Comparison of ENCODE assay signal across 8 cellular contexts in genomic region chr1:26529655-26530539, GRCh38. TPM values are rescaled to one million over a fixed set of nuclear protein-coding genes. Genes with fewer than 3 reads are reported as not detected.
A peak's percentile ranks its signal among the peaks of the same experiment; 100 is the strongest.
DNase-seq lines count a peak whose midpoint lies in the region; ATAC-seq and TF ChIP-seq lines count a peak whose summit lies in the region.

Gene RPS6KA1, plus strand, starts transcription at chr1:26529761. Its CDS starts 160 bp downstream, at chr1:26529921.

- H3K9me3 Mint-ChIP-seq in activated T-helper 17 cell treated with anti-CD3 and anti-CD28 coated beads, Interleukin-2, amount 50 U/mL, for 72 hours = no peaks in the 10 kb centered on the region
- no peaks in the 10 kb centered on the region for H3K9me3 Mint-ChIP-seq in natural killer cell

- in situ Hi-C loops in Panc1 (cut with HindIII; ENCODE audit: low pct_unique_long_range_greater_than_20kb, low sequenced_read_pairs) = no loop called here

- H3K4me3 Mint-ChIP-seq in activated T-helper 17 cell treated with anti-CD3 and anti-CD28 coated beads, Interleukin-2, amount 50 U/mL, for 72 hours = peak within 1 kb of the TSS; percentile 84
- peak within 1 kb of the TSS; percentile 90 for H3K4me3 Mint-ChIP-seq in natural killer cell

- H3K27me3 Mint-ChIP-seq in activated T-helper 17 cell treated with anti-CD3 and anti-CD28 coated beads, Interleukin-2, amount 50 U/mL, for 72 hours = no peaks in the 10 kb centered on the region
- no peaks in the 10 kb centered on the region for H3K27me3 Mint-ChIP-seq in natural killer cell (ENCODE audit: low read depth in 2 of 2)

- BruUV-seq in Panc1 (replicated peaks; lab: Mats Ljungman, UMichigan) = no TSS peak

- ATAC-seq in GM19438 (IDR thresholded peaks at IDR 0.05; ENCODE audit: low read depth, unreplicated experiment) (peak; percentile 63), HG03571 (IDR thresholded peaks at IDR 0.05; ENCODE audit: unreplicated experiment) (peak; percentile 73), Panc1 (peak; percentile 87), natural killer cell (peak; percentile 86 to 93 (median 89))
- peak; percentile 91 for ATAC-seq in activated T-helper 17 cell treated with anti-CD3 and anti-CD28 coated beads, Interleukin-2, amount 50 U/mL, for 72 hours (replicated peaks)

- no peaks in the 10 kb centered on the region for H3K27me3 ChIP-seq in Panc1 (ENCODE audit: control insufficient read depth, insufficient read depth, low read length)
- H3K27me3 ChIP-seq in subcutaneous abdominal adipose tissue (ENCODE audit: control insufficient read depth in 5 of 5, insufficient read depth in 4 of 5, low read length in 5 of 5) = peaks cover 0 to 11% (median 6%) of the 10 kb centered on the region in 5 donors

- H3K36me3 ChIP-seq in Panc1 (ENCODE audit: control insufficient read depth, insufficient read depth, low read length) (no peaks in the 10 kb centered on the region; the same call in 1 of the 2 replicates), subcutaneous abdominal adipose tissue (ENCODE audit: control insufficient read depth in 5 of 5, insufficient read depth in 5 of 5, low read length in 5 of 5) (no peaks in the 10 kb centered on the region)

- peak within 1 kb of the TSS; percentile 79 to 90 for H3K4me3 ChIP-seq in Panc1 (ENCODE audit: low read depth in 2 of 2, low read length in 2 of 2)
- peak within 1 kb of the TSS; percentile 63 for H3K4me3 ChIP-seq in fibroblast of pulmonary artery (replicated peaks; ENCODE audit: low read depth, low read length)
- peak within 1 kb of the TSS; percentile 60 to 70 (median 66) for H3K4me3 ChIP-seq in subcutaneous abdominal adipose tissue (ENCODE audit: low read depth in 1 of 5, low read length in 5 of 5)

- CTCF ChIA-PET in Panc1 (lab: Charles Lee) = interaction anchor here (1.1 kb wide), 1 partner anchor 30 kb away, joined by 4 read pairs; no protein-coding TSS in a partner anchor

- H3K9me3 ChIP-seq in Panc1 (ENCODE audit: control insufficient read depth, insufficient read depth, low read depth, low read length) = no peaks in the 10 kb centered on the region
- H3K9me3 ChIP-seq in subcutaneous abdominal adipose tissue (ENCODE audit: control insufficient read depth in 5 of 5, low read length in 5 of 5) = no peaks in the 10 kb centered on the region

- intact Hi-C loops in Panc1 (cut with micrococcal nuclease; ENCODE audit: unreplicated experiment) (loop anchor here (10.0 kb wide), 1 partner anchor 55 kb away; the partner anchor contains the start of gene HMGN2), natural killer cell (cut with micrococcal nuclease) (loop anchor here (1.0 kb wide), 1 partner anchor 12 kb away; no protein-coding TSS in a partner anchor)

- peak within 1 kb of the TSS; percentile 92 for H3K27ac ChIP-seq in Panc1 (ENCODE audit: low read length)
- no peak within 1 kb of the TSS for H3K27ac ChIP-seq in subcutaneous abdominal adipose tissue (ENCODE audit: low read depth, low read length)

- DNase-seq in COLO829 (ENCODE audit: low spot score) (peak; percentile 44), Panc1 (ENCODE audit: low read depth, low spot score) (no peak), fibroblast of pulmonary artery (ENCODE audit: low read depth) (peak; percentile 29), natural killer cell (peak; percentile 63)

- H3K9ac ChIP-seq in subcutaneous abdominal adipose tissue (ENCODE audit: low read length in 5 of 5) = peak within 1 kb of the TSS in 4 of 5 donors; percentile 66 to 79 (median 70)

- peak within 1 kb of the TSS; percentile 74 for H3K27ac Mint-ChIP-seq in activated T-helper 17 cell treated with anti-CD3 and anti-CD28 coated beads, Interleukin-2, amount 50 U/mL, for 72 hours
- H3K27ac Mint-ChIP-seq in natural killer cell = peak within 1 kb of the TSS; percentile 78 to 89

- POLR2A ChIA-PET in Panc1 (lab: Charles Lee) = interaction anchor here (0.7 to 1.7 kb wide), 2 partner anchors 29 to 32 kb away, joined by 5 to 6 read pairs; no protein-coding TSS in a partner anchor

- peaks cover 4% of the 10 kb centered on the region for H3K4me1 Mint-ChIP-seq in activated T-helper 17 cell treated with anti-CD3 and anti-CD28 coated beads, Interleukin-2, amount 50 U/mL, for 72 hours
- H3K4me1 Mint-ChIP-seq in natural killer cell = peaks cover 14 to 26% of the 10 kb centered on the region in 2 donors

- no peak for TF ChIP-seq CTCF in Panc1 (IDR thresholded peaks at IDR 0.05)
- TF ChIP-seq CTCF in fibroblast of pulmonary artery (IDR thresholded peaks at IDR 0.05; ENCODE audit: low read length, missing control alignments) = no peak
- TF ChIP-seq CTCF in natural killer cell (IDR thresholded peaks at IDR 0.05) = no peak

- H3K4me1 ChIP-seq in Panc1 (ENCODE audit: control insufficient read depth, insufficient read depth, low read length) = peaks cover 24% of the 10 kb centered on the region
- peaks cover 0 to 22% (median 13%) of the 10 kb centered on the region in 5 donors for H3K4me1 ChIP-seq in subcutaneous abdominal adipose tissue (ENCODE audit: control insufficient read depth in 5 of 5, insufficient read depth in 5 of 5, low read length in 5 of 5)

- H3K36me3 Mint-ChIP-seq in activated T-helper 17 cell treated with anti-CD3 and anti-CD28 coated beads, Interleukin-2, amount 50 U/mL, for 72 hours (ENCODE audit: low read depth) = no peaks in the 10 kb centered on the region
- H3K36me3 Mint-ChIP-seq in natural killer cell = no peaks in the 10 kb centered on the region

RNA-seq across cellular contexts. Expression of gene RPS6KA1, which starts in this region (rescaled TPM):
- total RNA-seq in Panc1 (2021; ENCODE audit: unreplicated experiment) = 44.0 TPM
- 32.1 TPM for polyA plus RNA-seq in Panc1 (2012; ENCODE audit: insufficient read length)
- total RNA-seq in activated T-helper 17 cell treated with anti-CD3 and anti-CD28 coated beads, Interleukin-2, amount 50 U/mL, for 72 hours = 100 to 1,000 TPM; 154 to 211 TPM
- total RNA-seq in natural killer cell = 100 to 1,000 TPM; 191 to 226 (median 215) TPM
